Comparison of ENCODE assay signal across 20 cellular contexts in the genomic region with DNA sequence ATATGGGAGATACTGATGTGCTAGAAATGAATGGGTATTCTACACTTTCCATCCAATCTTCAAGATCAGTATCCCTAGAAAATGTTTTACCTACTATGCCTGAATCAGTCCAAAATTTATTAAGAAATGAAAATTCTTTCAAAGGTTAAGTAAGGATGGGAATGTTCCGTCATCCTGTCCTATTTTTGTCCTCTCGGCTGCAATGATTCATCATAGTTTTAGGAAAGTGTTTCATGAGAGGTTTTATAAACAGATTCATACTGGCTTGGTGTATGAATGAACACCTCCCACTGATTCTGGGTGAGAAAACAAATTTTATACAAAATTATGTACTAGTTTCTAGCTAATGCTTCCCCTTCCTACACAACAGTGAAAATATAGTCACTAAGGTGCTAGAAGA.
DNase-seq lines count a peak whose midpoint lies in the region; ATAC-seq and TF ChIP-seq lines count a peak whose summit lies in the region.
"Had no signal": no experiment of that assay in that cellular context is flagged by ENCODE, and none has a peak within 500 bp of the region (broad histone marks: within the 10 kb centered on the region; RNA-seq: fewer than 3 reads in every experiment).

No MANE protein-coding gene starts in this region.

- CTCF ChIA-PET in PC-9 (lab: Charles Lee) = no interaction called here

- no peaks in the 10 kb centered on the region for H3K9me3 ChIP-seq in PC-9 (ENCODE audit: insufficient read depth, low read depth)
- no peaks in the 10 kb centered on the region for H3K9me3 ChIP-seq in right lobe of liver
- H3K9me3 ChIP-seq: SJCRH30, uterus had no signal

- H3K4me2 ChIP-seq in PC-9 = no peak overlapping the region
- H3K4me2 ChIP-seq: KMS-11 had no signal

- H3K27me3 ChIP-seq in PC-9 (ENCODE audit: insufficient read depth, low read depth) (no peaks in the 10 kb centered on the region), right lobe of liver (no peaks in the 10 kb centered on the region)
- H3K27me3 ChIP-seq: SJCRH30, uterus had no signal

- no peak overlapping the region for H2AFZ ChIP-seq in PC-9

- H4K20me1 ChIP-seq in PC-9 (ENCODE audit: insufficient read depth) = no peaks in the 10 kb centered on the region

- H3F3A ChIP-seq in PC-9 (ENCODE audit: insufficient read depth, low read depth) = no peaks in the 10 kb centered on the region

- H3K27ac ChIP-seq in PC-9 = no peak overlapping the region
- H3K27ac ChIP-seq in right lobe of liver = no peak overlapping the region
- H3K27ac ChIP-seq: coronary artery, KMS-11, SJCRH30, uterus had no signal

- TF ChIP-seq CTCF in fibroblast of villous mesenchyme (IDR thresholded peaks at IDR 0.05; ENCODE audit: insufficient read depth, low read depth, low read length) (no peak), PC-9 (conservative IDR thresholded peaks at IDR 0.05) (no peak), right lobe of liver (IDR thresholded peaks at IDR 0.05) (no peak)

- POLR2A ChIA-PET in PC-9 (lab: Charles Lee; ENCODE audit: unreplicated experiment) = no interaction called here

- no peak for TF ChIP-seq POLR2A in right lobe of liver (IDR thresholded peaks at IDR 0.05)

- H3K4me1 ChIP-seq in PC-9 (replicated peaks; ENCODE audit: insufficient read depth) = no peaks in the 10 kb centered on the region
- no peaks in the 10 kb centered on the region for H3K4me1 ChIP-seq in right lobe of liver
- H3K4me1 ChIP-seq: SJCRH30, uterus had no signal

- DNase-seq in ELR (ENCODE audit: low read depth) (peak; percentile 41), amniotic epithelial cell (ENCODE audit: low read depth) (peak; percentile 29), fibroblast of villous mesenchyme (ENCODE audit: low read depth) (peak; percentile 7), superior temporal gyrus (ENCODE audit: extremely low spot score) (peak; percentile 46), PC-9 (no peak), right lobe of liver (no peak)
- DNase-seq: activated naive CD4-positive, alpha-beta T cell treated with anti-CD3 and anti-CD28 coated beads, Interleukin-2, amount 10 ng/mL, durations not matched to agents 7 days and 5 days; amygdala; effector memory CD8-positive, alpha-beta T cell; erythroblast; MV-4-11; NCI-H1694; NCI-H510A; SJCRH30; stimulated activated naive CD8-positive, alpha-beta T cell treated with anti-CD3 and anti-CD28 coated beads, Interleukin-15, Interleukin-2, amounts not matched to agents 100 U/mL and 50 U/mL, for 24 hours; uterus had no signal

- H3K9me2 ChIP-seq in PC-9 (ENCODE audit: insufficient read depth) = no peaks in the 10 kb centered on the region

- H3K4me3 ChIP-seq in fibroblast of villous mesenchyme (ENCODE audit: low read depth, low read length) (no peak overlapping the region), PC-9 (no peak overlapping the region), right lobe of liver (no peak overlapping the region)
- H3K4me3 ChIP-seq: coronary artery, SJCRH30, uterus had no signal

- 73% methylated on average over 2 of the region's 2 CpGs for WGBS in right lobe of liver (ENCODE audit: insufficient coverage, low coverage, low lambda C conversion rate, missing lambda C conversion rate)

- H3K36me3 ChIP-seq in PC-9 (ENCODE audit: low read depth) (no peaks in the 10 kb centered on the region), right lobe of liver (no peaks in the 10 kb centered on the region)
- H3K36me3 ChIP-seq: SJCRH30, uterus had no signal

- intact Hi-C loops in PC-9 (cut with micrococcal nuclease; ENCODE audit: unreplicated experiment) (no loop called here), right lobe of liver (cut with DNase I) (no loop called here)

- BruUV-seq in PC-9 (replicated peaks; lab: Mats Ljungman, UMichigan) = no TSS peak

- no peaks in the 10 kb centered on the region for H3K79me2 ChIP-seq in PC-9 (ENCODE audit: low read depth)

- no peak for ATAC-seq in GM21528 (IDR thresholded peaks at IDR 0.05; ENCODE audit: low FRiP score, unreplicated experiment)
- no peak for ATAC-seq in right lobe of liver
- ATAC-seq: effector memory CD8-positive, alpha-beta T cell; stimulated activated naive CD8-positive, alpha-beta T cell treated with anti-CD3 and anti-CD28 coated beads, Interleukin-15, Interleukin-2, amounts not matched to agents 100 U/mL and 50 U/mL, for 24 hours; WTC11 had no signal

Comparison
In these comparisons a context has a peak if more than half of its experiments do, and no peak if none do; other contexts are left out.
1. DNase-seq: peak in ELR (single experiment), amniotic epithelial cell (single experiment), fibroblast of villous mesenchyme (single experiment) and superior temporal gyrus (single experiment); none in PC-9 (0 of 2) and right lobe of liver (0 of 3).